In the genomic region with DNA sequence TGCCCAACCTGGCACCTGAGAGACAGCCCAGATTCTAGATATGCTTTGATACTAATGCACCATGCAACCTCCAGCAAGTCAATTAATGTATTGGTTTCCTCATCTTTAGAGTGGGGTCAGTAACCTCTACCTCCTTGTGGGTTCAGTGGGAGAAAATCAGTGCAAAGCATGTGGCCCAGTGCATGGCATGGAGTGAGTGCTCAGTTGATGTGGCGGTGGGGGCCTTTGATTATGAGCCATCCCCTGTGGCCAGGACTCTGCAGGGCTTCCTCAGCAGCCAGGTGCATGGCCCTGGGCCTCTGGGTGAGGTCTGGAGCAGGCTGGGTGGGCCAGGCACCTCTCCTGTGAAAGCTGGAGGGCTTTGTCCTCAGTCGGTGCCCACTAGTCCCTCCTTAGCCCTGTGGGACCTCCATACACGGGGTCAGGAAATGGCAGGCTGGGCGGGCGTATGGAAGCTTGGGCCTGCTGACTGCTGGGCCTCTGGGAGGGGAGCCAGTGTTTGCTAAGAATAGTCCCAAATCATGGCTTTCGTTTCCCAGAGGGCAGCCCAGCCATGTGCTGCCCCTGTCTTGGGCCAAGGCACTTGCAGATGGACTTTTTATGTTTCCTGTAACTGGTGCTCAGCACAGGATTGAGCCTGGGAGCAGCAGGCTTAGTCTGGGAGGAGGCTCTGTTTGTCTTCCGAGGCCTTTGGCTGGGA, we compare ENCODE assay signal across 15 cellular contexts. TPM values are rescaled to one million over a fixed set of nuclear protein-coding genes. Genes with fewer than 3 reads are reported as not detected.
A peak's percentile ranks its signal among the peaks of the same experiment; 100 is the strongest.
DNase-seq lines count a peak whose midpoint lies in the region; ATAC-seq lines count a peak whose summit lies in the region.
"Had no signal": no experiment of that assay in that cellular context is flagged by ENCODE, and none has a peak within 500 bp of the region (broad histone marks: within the 10 kb centered on the region; RNA-seq: fewer than 3 reads in every experiment).

No MANE protein-coding gene starts in this region.

- peaks cover 0 to 49% (median 40%) of the 10 kb centered on the region in 11 experiments; a peak in 17 of 22 replicates for H4K20me1 ChIP-seq in BLaER1 treated with 17β-estradiol and CSF1 and Interleukin-3, amounts not matched to agents 10 nM and 100 nM

- peak overlapping the region in 6 of 10 experiments; percentile 17 to 81 (median 22); a peak in 6 of 20 replicates for H3K4me3 ChIP-seq in BLaER1 treated with 17β-estradiol and CSF1 and Interleukin-3, amounts not matched to agents 10 nM and 100 nM
- H3K4me3 ChIP-seq: body of pancreas had no signal

- peaks cover 9% of the 10 kb centered on the region for H3K36me3 Mint-ChIP-seq in stimulated activated effector memory CD8-positive, alpha-beta T cell treated with anti-CD3 and anti-CD28 coated beads, Interleukin-12 subunit alpha, Interleukin-12 subunit beta, amount 100 ng/mL, for 72 hours

- peaks cover 0 to 30% (median 21%) of the 10 kb centered on the region in 11 experiments; a peak in 19 of 22 replicates for H3K36me3 ChIP-seq in BLaER1 treated with 17β-estradiol and CSF1 and Interleukin-3, amounts not matched to agents 10 nM and 100 nM

- no peak overlapping the region for H3K4me3 Mint-ChIP-seq in stimulated activated effector memory CD8-positive, alpha-beta T cell treated with anti-CD3 and anti-CD28 coated beads, Interleukin-12 subunit alpha, Interleukin-12 subunit beta, amount 100 ng/mL, for 72 hours

- no peaks in the 10 kb centered on the region for H3K27me3 ChIP-seq in BLaER1 treated with 17β-estradiol and CSF1 and Interleukin-3, amounts not matched to agents 10 nM and 100 nM
- H3K27me3 ChIP-seq: body of pancreas had no signal

- H3K4me2 ChIP-seq in BLaER1 treated with 17β-estradiol and CSF1 and Interleukin-3, amounts not matched to agents 10 nM and 100 nM, result peak overlapping the region; percentile 93 to 100 (median 99)

- ATAC-seq in sciatic nerve (peak; percentile 50), HG03571 (IDR thresholded peaks at IDR 0.05; ENCODE audit: unreplicated experiment) (no peak), GM19324 (IDR thresholded peaks at IDR 0.05; ENCODE audit: low FRiP score, unreplicated experiment) (no peak)
- ATAC-seq in stimulated activated effector memory CD8-positive, alpha-beta T cell treated with anti-CD3 and anti-CD28 coated beads, Interleukin-12 subunit alpha, Interleukin-12 subunit beta, amount 100 ng/mL, for 72 hours, result no peak
- ATAC-seq: body of pancreas had no signal

- peak overlapping the region in 8 of 11 experiments; percentile 11 to 92 (median 42); a peak in 10 of 22 replicates for H3K9ac ChIP-seq in BLaER1 treated with 17β-estradiol and CSF1 and Interleukin-3, amounts not matched to agents 10 nM and 100 nM

- H3K4me1 ChIP-seq in BLaER1 treated with 17β-estradiol and CSF1 and Interleukin-3, amounts not matched to agents 10 nM and 100 nM, result peaks cover 54 to 77% (median 64%) of the 10 kb centered on the region in 10 experiments

- no peaks in the 10 kb centered on the region for H3K9me3 ChIP-seq in BLaER1 treated with 17β-estradiol and CSF1 and Interleukin-3, amounts not matched to agents 10 nM and 100 nM (replicated peaks in 1 of 11)
- H3K9me3 ChIP-seq: body of pancreas had no signal

- DNase-seq in cerebellar nuclear complex (lab: John Stamatoyannopoulos, UW), result peak; percentile 87 to 96
- DNase-seq in iPS-NIHi11 (ENCODE audit: low spot score), result peak; percentile 3
- DNase-seq in sciatic nerve (ENCODE audit: low spot score), result no peak
- DNase-seq in hepatic stellate cell (ENCODE audit: low spot score), result no peak
- DNase-seq in stimulated activated effector memory CD8-positive, alpha-beta T cell treated with anti-CD3 and anti-CD28 coated beads, Interleukin-12 subunit alpha, Interleukin-12 subunit beta, amount 100 ng/mL, for 72 hours (ENCODE audit: low spot score in 2 of 2), result no peak
- DNase-seq: activated CD4-positive, CD25-positive, alpha-beta regulatory T cell treated with anti-CD3 and anti-CD28 coated beads, Interleukin-2, amount 50 U/mL, for 72 hours; NCI-H2029 treated with DMSO at 0.1 percent for 48 hours; stimulated activated CD4-positive, alpha-beta T cell treated with anti-CD3 and anti-CD28 coated beads, Interleukin-4, amount 100 ng/mL, for 1 hour; SW 1271 had no signal

- no peak overlapping the region for H3K27ac Mint-ChIP-seq in stimulated activated effector memory CD8-positive, alpha-beta T cell treated with anti-CD3 and anti-CD28 coated beads, Interleukin-12 subunit alpha, Interleukin-12 subunit beta, amount 100 ng/mL, for 72 hours

- no peaks in the 10 kb centered on the region for H3K9me3 Mint-ChIP-seq in stimulated activated effector memory CD8-positive, alpha-beta T cell treated with anti-CD3 and anti-CD28 coated beads, Interleukin-12 subunit alpha, Interleukin-12 subunit beta, amount 100 ng/mL, for 72 hours

- intact Hi-C loops in sciatic nerve (cut with DNase I), result no loop called here

- peaks cover 37% of the 10 kb centered on the region for H3K4me1 Mint-ChIP-seq in stimulated activated effector memory CD8-positive, alpha-beta T cell treated with anti-CD3 and anti-CD28 coated beads, Interleukin-12 subunit alpha, Interleukin-12 subunit beta, amount 100 ng/mL, for 72 hours

- peak overlapping the region in 5 of 11 experiments; percentile 14 to 47 (median 27); a peak in 7 of 22 replicates for H3K27ac ChIP-seq in BLaER1 treated with 17β-estradiol and CSF1 and Interleukin-3, amounts not matched to agents 10 nM and 100 nM

RNA-seq across cellular contexts. Expression of a gene that starts 3.4 kb away (rescaled TPM):
- total RNA-seq in sciatic nerve, result 7.8 TPM

RNA-seq across cellular contexts. Expression of a gene that starts 40.5 kb away (rescaled TPM):
- not detected for total RNA-seq in sciatic nerve
- total RNA-seq: A673, body of pancreas, epithelial cell of proximal tubule had no signal

Comparison
In these comparisons a context has a peak if more than half of its experiments do, and no peak if none do; other contexts are left out.
1. DNase-seq: peak in cerebellar nuclear complex (2 of 2) and iPS-NIHi11 (single experiment); none in sciatic nerve (single experiment), hepatic stellate cell (single experiment) and stimulated activated effector memory CD8-positive, alpha-beta T cell treated with anti-CD3 and anti-CD28 coated beads, Interleukin-12 subunit alpha, Interleukin-12 subunit beta, amount 100 ng/mL, for 72 hours (0 of 2).